Comparison of ENCODE assay signal across 22 cellular contexts in genomic region chr2:42449163-42450087, GRCh38. TPM values are rescaled to one million over a fixed set of nuclear protein-coding genes. Genes with fewer than 3 reads are reported as not detected.
DNase-seq lines count a peak whose midpoint lies in the region; ATAC-seq, FAIRE-seq and TF ChIP-seq lines count a peak whose summit lies in the region.
"Had no signal": no experiment of that assay in that cellular context is flagged by ENCODE, and none has a peak within 500 bp of the region (broad histone marks: within the 10 kb centered on the region; RNA-seq: fewer than 3 reads in every experiment).

No MANE protein-coding gene starts in this region.

- CTCF ChIA-PET in HepG2 (lab: Yijun Ruan, JAX; ENCODE audit: low intra/inter-chr PET ratio, low total read pairs) (no interaction called here), K562 (lab: Yijun Ruan, JAX; ENCODE audit: low intra/inter-chr PET ratio) (no interaction called here)

- no peak for TF ChIP-seq EP300 in HepG2 (IDR thresholded peaks at IDR 0.05; ENCODE audit: low read depth in 2 of 2, low read length in 2 of 2)
- TF ChIP-seq EP300 in HepG2 (CRISPR knock-in tag; IDR thresholded peaks at IDR 0.05; ENCODE audit: borderline replicate concordance), result no peak
- no peak for TF ChIP-seq EP300 in K562 (IDR thresholded peaks at IDR 0.05; ENCODE audit: low read length)

- H4K20me1 ChIP-seq in HepG2 (ENCODE audit: insufficient read depth, low read length) (no peaks in the 10 kb centered on the region), K562 (replicated peaks; ENCODE audit: control insufficient read depth, insufficient read depth, low read length) (no peaks in the 10 kb centered on the region), neural progenitor cell (ENCODE audit: low read depth) (no peaks in the 10 kb centered on the region)

- TF ChIP-seq RAD21 in HepG2 (CRISPR knock-in tag; IDR thresholded peaks at IDR 0.05), result no peak
- TF ChIP-seq RAD21 in K562 (CRISPR knock-in tag; conservative IDR thresholded peaks at IDR 0.05 in 1 of 2, IDR thresholded peaks at IDR 0.05 in 1 of 2), result no peak

- H3K4me3 Mint-ChIP-seq in neural progenitor cell, result no peak overlapping the region
- H3K4me3 Mint-ChIP-seq: CD4-positive, CD25-positive, alpha-beta regulatory T cell; CD8-positive, alpha-beta memory T cell; IgD-negative memory B cell had no signal

- FAIRE-seq in HepG2 (lab: Jason Lieb, UNC) (no peak), K562 (lab: Jason Lieb, UNC) (no peak)
- FAIRE-seq: GM12891, GM19239, HTR-8/SVneo had no signal

- no peaks in the 10 kb centered on the region for H3K27me3 Mint-ChIP-seq in neural progenitor cell (ENCODE audit: insufficient read depth, low read depth)

- H3K9me3 ChIP-seq in HepG2 (ENCODE audit: low read length) (no peaks in the 10 kb centered on the region), right lobe of liver (no peaks in the 10 kb centered on the region), K562 (replicated peaks; ENCODE audit: control insufficient read depth, insufficient read depth, low read depth, low read length) (no peaks in the 10 kb centered on the region), neural progenitor cell (ENCODE audit: low read depth) (no peaks in the 10 kb centered on the region), MG63 (no peaks in the 10 kb centered on the region)
- H3K9me3 ChIP-seq: BE2C had no signal

- no peaks in the 10 kb centered on the region for H3K4me1 ChIP-seq in HepG2 (ENCODE audit: insufficient read depth, low read length)
- no peaks in the 10 kb centered on the region for H3K4me1 ChIP-seq in right lobe of liver
- H3K4me1 ChIP-seq in K562 (replicated peaks in 1 of 2; ENCODE audit: control insufficient read depth in 2 of 2, insufficient read depth in 2 of 2, low read length in 2 of 2), result no peaks in the 10 kb centered on the region
- no peaks in the 10 kb centered on the region for H3K4me1 ChIP-seq in neural progenitor cell
- H3K4me1 ChIP-seq: BE2C had no signal

- no peak overlapping the region for H3K4me2 ChIP-seq in HepG2 (ENCODE audit: low read depth, low read length)
- no peak overlapping the region for H3K4me2 ChIP-seq in K562 (ENCODE audit: insufficient read depth, low read length)
- H3K4me2 ChIP-seq in neural progenitor cell, result no peak overlapping the region

- ATAC-seq in HepG2, result no peak
- no peak for ATAC-seq in right lobe of liver
- no peak for ATAC-seq in K562
- ATAC-seq: HCT116 had no signal

- no peaks in the 10 kb centered on the region for H3F3A ChIP-seq in neural progenitor cell (ENCODE audit: low read depth)

- H3K36me3 ChIP-seq in HepG2 (replicated peaks in 1 of 2; ENCODE audit: control insufficient read depth in 1 of 2, insufficient read depth in 2 of 2, low read length in 2 of 2) (no peaks in the 10 kb centered on the region; a peak in 1 of 5 replicates), right lobe of liver (no peaks in the 10 kb centered on the region), K562 (ENCODE audit: control insufficient read depth, insufficient read depth, low read length) (no peaks in the 10 kb centered on the region), neural progenitor cell (no peaks in the 10 kb centered on the region), MG63 (no peaks in the 10 kb centered on the region)
- H3K36me3 ChIP-seq: BE2C had no signal

- no peaks in the 10 kb centered on the region for H3K36me3 Mint-ChIP-seq in neural progenitor cell
- H3K36me3 Mint-ChIP-seq: CD4-positive, CD25-positive, alpha-beta regulatory T cell; CD8-positive, alpha-beta memory T cell; IgD-negative memory B cell had no signal

- DNase-seq in HepG2 (ENCODE audit: low spot score) (no peak), right lobe of liver (no peak), K562 (ENCODE audit: extremely low read depth in 1 of 4, low spot score in 3 of 4) (no peak), neural progenitor cell (ENCODE audit: low spot score) (no peak), NCI-H345 treated with DMSO at 0.1 percent for 48 hours (lab: John Stamatoyannopoulos, UW; ENCODE audit: unreplicated experiment) (no peak), cerebellar nuclear complex (lab: John Stamatoyannopoulos, UW) (no peak), MG63 (no peak)
- DNase-seq: 8988T; BE2C; CD4-positive, CD25-positive, alpha-beta regulatory T cell; CD8-positive, alpha-beta memory T cell; COR-L47; DMS 273 treated with DMSO at 0.1 percent for 48 hours; DMS53; DND-41; EL had no signal

- H3K9ac ChIP-seq in HepG2 (ENCODE audit: insufficient read depth, low read depth, low read length) (no peak overlapping the region), K562 (ENCODE audit: insufficient read depth in 1 of 2, low read depth in 2 of 2, low read length in 2 of 2) (no peak overlapping the region), neural progenitor cell (no peak overlapping the region)
- H3K9ac ChIP-seq: GM23248 had no signal

- H3K9me3 Mint-ChIP-seq in neural progenitor cell, result no peaks in the 10 kb centered on the region

- H3K27ac Mint-ChIP-seq in neural progenitor cell, result no peak overlapping the region
- H3K27ac Mint-ChIP-seq: CD4-positive, CD25-positive, alpha-beta regulatory T cell; CD8-positive, alpha-beta memory T cell; IgD-negative memory B cell had no signal

- TF ChIP-seq CTCF in HepG2 (CRISPR knock-in tag; IDR thresholded peaks at IDR 0.05) (no peak), right lobe of liver (IDR thresholded peaks at IDR 0.05) (no peak), K562 (IDR thresholded peaks at IDR 0.05 in 2 of 3, conservative IDR thresholded peaks at IDR 0.05 in 1 of 3; ENCODE audit: insufficient read depth in 2 of 3, low read depth in 1 of 3, low read length in 3 of 3) (no peak), neural progenitor cell (IDR thresholded peaks at IDR 0.05) (no peak)

- POLR2A ChIA-PET in HepG2 (lab: Yijun Ruan, JAX) (no interaction called here), K562 (lab: Yijun Ruan, JAX) (no interaction called here)

- in situ Hi-C loops in HepG2 (cut with HindIII; ENCODE audit: extremely low pct_ligation_motif_present, low pct_unique_long_range_greater_than_20kb), result no loop called here
- in situ Hi-C loops in K562 (cut with MboI), result no loop called here

- H3K79me2 ChIP-seq in HepG2 (ENCODE audit: insufficient read depth, low read length), result no peaks in the 10 kb centered on the region
- H3K79me2 ChIP-seq in K562 (ENCODE audit: control insufficient read depth, insufficient read depth, low read length), result no peaks in the 10 kb centered on the region
- H3K79me2 ChIP-seq in neural progenitor cell (ENCODE audit: low read depth), result no peaks in the 10 kb centered on the region

- WGBS in HepG2 (ENCODE audit: low lambda C conversion rate), result 96% methylated on average over 8 of the region's 8 CpGs
- WGBS in right lobe of liver (ENCODE audit: insufficient coverage, low coverage, low lambda C conversion rate, missing lambda C conversion rate), result 94% methylated on average over 8 of the region's 8 CpGs
- WGBS in K562 (ENCODE audit: insufficient coverage, low coverage, missing lambda C conversion rate), result 26% methylated on average over 6 of the region's 8 CpGs

- peaks cover 7% of the 10 kb centered on the region for H3K4me1 Mint-ChIP-seq in neural progenitor cell
- H3K4me1 Mint-ChIP-seq: CD4-positive, CD25-positive, alpha-beta regulatory T cell; CD8-positive, alpha-beta memory T cell; IgD-negative memory B cell had no signal

- no peaks in the 10 kb centered on the region for H3K27me3 ChIP-seq in HepG2 (ENCODE audit: control insufficient read depth in 1 of 2, insufficient read depth in 2 of 2, low read length in 2 of 2)
- no peaks in the 10 kb centered on the region for H3K27me3 ChIP-seq in right lobe of liver
- H3K27me3 ChIP-seq in K562 (ENCODE audit: control insufficient read depth in 2 of 2, insufficient read depth in 2 of 2, low read length in 2 of 2), result peaks cover 2 to 5% of the 10 kb centered on the region in 2 experiments; a peak in 4 of 5 replicates
- H3K27me3 ChIP-seq in neural progenitor cell, result no peaks in the 10 kb centered on the region
- H3K27me3 ChIP-seq in MG63, result no peaks in the 10 kb centered on the region
- H3K27me3 ChIP-seq: BE2C had no signal

- BruUV-seq in HepG2 (replicated peaks; lab: Mats Ljungman, UMichigan) (no TSS peak), K562 (replicated peaks; lab: Mats Ljungman, UMichigan) (no TSS peak)

- TF ChIP-seq POLR2A in HepG2 (IDR thresholded peaks at IDR 0.05; ENCODE audit: insufficient read depth in 1 of 2, low read depth in 2 of 2, low read length in 2 of 2) (no peak), right lobe of liver (IDR thresholded peaks at IDR 0.05) (no peak), K562 (conservative IDR thresholded peaks at IDR 0.05) (no peak)

- intact Hi-C loops in HepG2 (cut with micrococcal nuclease; ENCODE audit: unreplicated experiment) (no loop called here), right lobe of liver (cut with DNase I) (no loop called here), K562 (cut with micrococcal nuclease) (no loop called here)

- H3K9me1 ChIP-seq in K562 (ENCODE audit: control insufficient read depth, insufficient read depth, low read length), result no peaks in the 10 kb centered on the region

- no peak overlapping the region for H3K4me3 ChIP-seq in HepG2 (replicated peaks in 1 of 3; ENCODE audit: insufficient read depth in 1 of 3, low read depth in 2 of 3, low read length in 3 of 3)
- no peak overlapping the region for H3K4me3 ChIP-seq in right lobe of liver
- H3K4me3 ChIP-seq in K562, result no peak overlapping the region
- H3K4me3 ChIP-seq in neural progenitor cell, result no peak overlapping the region
- no peak overlapping the region for H3K4me3 ChIP-seq in MG63
- H3K4me3 ChIP-seq: GM23248 had no signal

- H2AFZ ChIP-seq in HepG2 (ENCODE audit: low read length) (no peak overlapping the region), K562 (ENCODE audit: low read depth, low read length) (no peak overlapping the region), neural progenitor cell (replicated peaks) (no peak overlapping the region)
- H2AFZ ChIP-seq: GM23248 had no signal

- H3K27ac ChIP-seq in HepG2 (ENCODE audit: extremely low read length, insufficient read depth, low read length) (no peak overlapping the region), right lobe of liver (no peak overlapping the region), K562 (ENCODE audit: extremely low read depth, low read depth, low read length) (no peak overlapping the region), neural progenitor cell (peak overlapping the region; percentile 9)
- H3K27ac ChIP-seq: GM23248 had no signal

RNA-seq across cellular contexts. Expression of gene KCNG3, which starts 44.4 kb away (rescaled TPM):
- total RNA-seq in HepG2 (2016; rRNA removed; fragmentation: Illumina TruSeq; extraction: Trizol) (4.8 and 5.2 TPM in 2 replicates), right lobe of liver (under 1 TPM in 1 of 6 experiments, not detected in 5; 0.06 TPM), K562 (2014; rRNA removed) (not detected in 2 replicates), K562 (2014; rRNA removed; fragmentation: Illumina TruSeq; extraction: Trizol) (not detected in 2 replicates), K562 (2015; rRNA removed; fragmentation: Illumina TruSeq; extraction: Trizol) (not detected in 2 replicates), K562 (2021) (not detected in 2 replicates), neural progenitor cell (ENCODE audit: low replicate concordance) (6.8 and 7.8 TPM in 2 replicates)
- 0.44 and 0.71 TPM in 2 replicates for total RNA-seq in HepG2 (2016; cell fraction: cytosol; rRNA removed; fragmentation: Illumina TruSeq; extraction: Trizol; ENCODE audit: low read depth)
- 4.2 and 5.9 TPM in 2 replicates for total RNA-seq in HepG2 (2016; cell fraction: insoluble cytoplasmic fraction; rRNA removed; fragmentation: Illumina TruSeq; extraction: Trizol)
- 2.2 and 2.3 TPM in 2 replicates for total RNA-seq in HepG2 (2016; cell fraction: membrane; rRNA removed; fragmentation: Illumina TruSeq; extraction: Trizol)
- total RNA-seq in HepG2 (2016; cell fraction: nucleus; rRNA removed; fragmentation: Illumina TruSeq; extraction: Trizol), result 11.7 and 11.8 TPM in 2 replicates
- polyA plus RNA-seq in HepG2 (2011; rRNA removed) (2.7 and 2.8 TPM in 2 replicates), K562 (2011; rRNA removed) (not detected in 2 replicates), K562 (2014; fragmentation: Illumina TruSeq; extraction: Trizol) (not detected in 2 replicates), K562 (2014; fragmentation: Nextera tagmentation; extraction: Ambion mirVana) (not detected), K562 (2014; rRNA removed) (not detected in 2 replicates)
- 1.7 and 2.1 TPM in 2 replicates for polyA plus RNA-seq in HepG2 (2011; cell fraction: cytosol; rRNA removed)
- polyA plus RNA-seq in HepG2 (2011; cell fraction: nucleus; rRNA removed), result 4.4 and 4.7 TPM in 2 replicates
- polyA plus RNA-seq in HepG2 (2012), result 1.6 and 2.1 TPM in 2 replicates
- polyA plus RNA-seq in HepG2 (2016; cell fraction: cytosol; fragmentation: Illumina TruSeq; extraction: Trizol; ENCODE audit: low read depth), result 0.23 and 0.29 TPM in 2 replicates
- polyA plus RNA-seq in HepG2 (2016; cell fraction: insoluble cytoplasmic fraction; fragmentation: Illumina TruSeq; extraction: Trizol; ENCODE audit: low read depth), result 2.7 and 3.2 TPM in 2 replicates
- polyA plus RNA-seq in HepG2 (2016; cell fraction: membrane; fragmentation: Illumina TruSeq; extraction: Trizol; ENCODE audit: low read depth), result 0.87 and 1.0 TPM in 2 replicates
- polyA plus RNA-seq in HepG2 (2016; cell fraction: nucleus; fragmentation: Illumina TruSeq; extraction: Trizol; ENCODE audit: insufficient read depth, low read depth), result 3.4 and 4.0 TPM in 2 replicates
- polyA minus RNA-seq in HepG2 (2011; rRNA and poly(A)+ RNA removed; ENCODE audit: low replicate concordance), result 0.07 and 12.2 TPM in 2 replicates
- 7.5 and 7.8 TPM in 2 replicates for polyA minus RNA-seq in HepG2 (2011; cell fraction: cytosol; rRNA and poly(A)+ RNA removed)
- polyA minus RNA-seq in HepG2 (2011; cell fraction: nucleus; rRNA and poly(A)+ RNA removed), result 22.9 and 23.8 TPM in 2 replicates
- not detected in 2 replicates for total RNA-seq in K562 (2011; cell fraction: chromatin; rRNA removed; ENCODE audit: low replicate concordance)
- total RNA-seq in K562 (2011; cell fraction: nucleolus; rRNA removed), result not detected in 2 replicates
- not detected in 2 replicates for total RNA-seq in K562 (2011; cell fraction: nucleoplasm; rRNA removed)
- not detected in 2 replicates for polyA plus RNA-seq in K562 (2011; cell fraction: cytosol; rRNA removed)
- not detected in 2 replicates for polyA plus RNA-seq in K562 (2011; cell fraction: nucleus; rRNA removed)
- polyA plus RNA-seq in K562 (2012), result not detected in 2 replicates
- 0.04 TPM in 1 of 2 replicates, not detected in the other for polyA minus RNA-seq in K562 (2011; rRNA and poly(A)+ RNA removed)
- not detected in 2 replicates for polyA minus RNA-seq in K562 (2011; cell fraction: cytosol; rRNA and poly(A)+ RNA removed)
- polyA minus RNA-seq in K562 (2011; cell fraction: nucleus; rRNA and poly(A)+ RNA removed), result not detected in 2 replicates
- total RNA-seq in MG63 (2014; rRNA removed; shearing (Covaris generic); ENCODE audit: low replicate concordance), result 0.91 TPM in 1 of 2 replicates, not detected in the other
- total RNA-seq: CD4-positive, CD25-positive, alpha-beta regulatory T cell; GM23248 had no signal
- polyA plus RNA-seq: CD4-positive, CD25-positive, alpha-beta regulatory T cell; CD8-positive, alpha-beta memory T cell; GM23248; IgD-negative memory B cell had no signal
